ENCODE assay signal across 1 cellular context in genomic region chr10:132394936-132395703, GRCh38.
TF ChIP-seq lines count a peak whose summit lies in the region.

No MANE protein-coding gene starts in this region.

TF ChIP-seq in GM23338, 12 proteins besides CTCF, POLR2A, EP300 and RAD21 (continued from another document):
- no peak for TF ChIP-seq ZNF462 (CRISPR knock-in tag; IDR thresholded peaks at IDR 0.05)
- no peak for TF ChIP-seq REST (IDR thresholded peaks at IDR 0.05; ENCODE audit: unreplicated experiment)
- TF ChIP-seq NANOG (IDR thresholded peaks at IDR 0.05; ENCODE audit: borderline replicate concordance): no peak
TF ChIP-seq in GM23338: peak in this region for 0.
